ENCODE assay signal across 31 cellular contexts in genomic region chr2:187354653-187355052, GRCh38.
"Had no signal": no experiment of that assay in that cellular context is flagged by ENCODE, and none has a peak within 500 bp of the region (broad histone marks: within the 10 kb centered on the region; RNA-seq: fewer than 3 reads in every experiment).

No MANE protein-coding gene starts in this region.

- H3K4me3 Mint-ChIP-seq: activated CD4-positive, alpha-beta memory T cell treated with anti-CD3 and anti-CD28 coated beads, Interleukin-2, amount 10 ng/mL, durations not matched to agents 7 days and 5 days; activated CD4-positive, alpha-beta T cell treated with anti-CD3 and anti-CD28 coated beads, Interleukin-2, amount 10 ng/mL, durations not matched to agents 7 days and 5 days; activated naive CD4-positive, alpha-beta T cell treated with anti-CD3 and anti-CD28 coated beads for 36 hours; activated naive CD4-positive, alpha-beta T cell treated with anti-CD3 and anti-CD28 coated beads, Interleukin-2, amount 50 U/mL, for 24 hours; activated naive CD8-positive, alpha-beta T cell treated with anti-CD3 and anti-CD28 coated beads for 36 hours; activated naive CD8-positive, alpha-beta T cell treated with anti-CD3 and anti-CD28 coated beads, Interleukin-2, amount 50 U/mL, for 24 hours; activated T-cell treated with anti-CD3 and anti-CD28 coated beads, Interleukin-2, amount 50 U/mL, for 24 hours; activated T-helper 17 cell treated with anti-CD3 and anti-CD28 coated beads, Interleukin-2, amount 50 U/mL, for 72 hours; brain; endodermal cell; WTC11 had no signal

- H3K27ac Mint-ChIP-seq: activated CD4-positive, alpha-beta memory T cell treated with anti-CD3 and anti-CD28 coated beads, Interleukin-2, amount 10 ng/mL, durations not matched to agents 7 days and 5 days; activated CD4-positive, alpha-beta T cell treated with anti-CD3 and anti-CD28 coated beads, Interleukin-2, amount 10 ng/mL, durations not matched to agents 7 days and 5 days; activated naive CD4-positive, alpha-beta T cell treated with anti-CD3 and anti-CD28 coated beads for 36 hours; activated naive CD4-positive, alpha-beta T cell treated with anti-CD3 and anti-CD28 coated beads, Interleukin-2, amount 50 U/mL, for 24 hours; activated naive CD8-positive, alpha-beta T cell treated with anti-CD3 and anti-CD28 coated beads for 36 hours; activated naive CD8-positive, alpha-beta T cell treated with anti-CD3 and anti-CD28 coated beads, Interleukin-2, amount 50 U/mL, for 24 hours; activated T-cell treated with anti-CD3 and anti-CD28 coated beads, Interleukin-2, amount 50 U/mL, for 24 hours; activated T-helper 17 cell treated with anti-CD3 and anti-CD28 coated beads, Interleukin-2, amount 50 U/mL, for 72 hours; brain; endodermal cell; WTC11 had no signal

- H3K4me1 ChIP-seq: adrenal gland, breast epithelium, colonic mucosa had no signal

- H3K4me1 Mint-ChIP-seq: activated CD4-positive, alpha-beta memory T cell treated with anti-CD3 and anti-CD28 coated beads, Interleukin-2, amount 10 ng/mL, durations not matched to agents 7 days and 5 days; activated naive CD4-positive, alpha-beta T cell treated with anti-CD3 and anti-CD28 coated beads, Interleukin-2, amount 50 U/mL, for 24 hours; activated naive CD8-positive, alpha-beta T cell treated with anti-CD3 and anti-CD28 coated beads for 36 hours; activated naive CD8-positive, alpha-beta T cell treated with anti-CD3 and anti-CD28 coated beads, Interleukin-2, amount 50 U/mL, for 24 hours; activated T-helper 17 cell treated with anti-CD3 and anti-CD28 coated beads, Interleukin-2, amount 50 U/mL, for 72 hours; endodermal cell had no signal

- DNase-seq: activated CD4-positive, alpha-beta memory T cell treated with anti-CD3 and anti-CD28 coated beads, Interleukin-2, amount 10 ng/mL, durations not matched to agents 7 days and 5 days; activated CD4-positive, alpha-beta T cell treated with anti-CD3 and anti-CD28 coated beads for 1 hour; activated CD4-positive, alpha-beta T cell treated with anti-CD3 and anti-CD28 coated beads for 4 hours; activated CD4-positive, alpha-beta T cell treated with anti-CD3 and anti-CD28 coated beads, Interleukin-2, amount 10 ng/mL, durations not matched to agents 7 days and 5 days; activated CD4-positive, alpha-beta T cell treated with anti-CD3 and anti-CD28 coated beads, Interleukin-2, amount 50 U/mL, for 4 hours; activated CD8-positive, alpha-beta memory T cell treated with anti-CD3 and anti-CD28 coated beads, Interleukin-2, amount 50 U/mL, for 48 hours; activated effector memory CD4-positive, alpha-beta T cell treated with anti-CD3 and anti-CD28 coated beads, Interleukin-2, amount 50 U/mL, for 16 hours; activated naive CD4-positive, alpha-beta T cell treated with anti-CD3 and anti-CD28 coated beads for 36 hours; activated naive CD8-positive, alpha-beta T cell treated with anti-CD3 and anti-CD28 coated beads for 36 hours; activated naive CD8-positive, alpha-beta T cell treated with anti-CD3 and anti-CD28 coated beads, Interleukin-2, amount 50 U/mL, for 24 hours; activated T-cell treated with anti-CD3 and anti-CD28 coated beads for 4 hours; activated T-cell treated with anti-CD3 and anti-CD28 coated beads, Interleukin-2, amount 50 U/mL, for 24 hours; adrenal gland; central memory CD4-positive, alpha-beta T cell; cerebellar nuclear complex; colonic mucosa; dorsolateral prefrontal cortex; effector memory CD4-positive, alpha-beta T cell; endodermal cell; foreskin fibroblast; head of caudate nucleus; hippocampal formation; T-helper 2 cell had no signal

- H3K9me3 Mint-ChIP-seq: activated CD4-positive, alpha-beta T cell treated with anti-CD3 and anti-CD28 coated beads, Interleukin-2, amount 10 ng/mL, durations not matched to agents 7 days and 5 days; activated naive CD4-positive, alpha-beta T cell treated with anti-CD3 and anti-CD28 coated beads for 36 hours; activated naive CD4-positive, alpha-beta T cell treated with anti-CD3 and anti-CD28 coated beads, Interleukin-2, amount 50 U/mL, for 24 hours; activated naive CD8-positive, alpha-beta T cell treated with anti-CD3 and anti-CD28 coated beads for 36 hours; activated naive CD8-positive, alpha-beta T cell treated with anti-CD3 and anti-CD28 coated beads, Interleukin-2, amount 50 U/mL, for 24 hours; activated T-cell treated with anti-CD3 and anti-CD28 coated beads, Interleukin-2, amount 50 U/mL, for 24 hours; activated T-helper 17 cell treated with anti-CD3 and anti-CD28 coated beads, Interleukin-2, amount 50 U/mL, for 72 hours; endodermal cell; WTC11 had no signal

- ATAC-seq: activated naive CD8-positive, alpha-beta T cell treated with anti-CD3 and anti-CD28 coated beads, Interleukin-2, amount 50 U/mL, for 24 hours; activated T-helper 17 cell treated with anti-CD3 and anti-CD28 coated beads, Interleukin-2, amount 50 U/mL, for 72 hours; esophagus mucosa; WTC11 had no signal

- H3K27me3 Mint-ChIP-seq: activated CD4-positive, alpha-beta memory T cell treated with anti-CD3 and anti-CD28 coated beads, Interleukin-2, amount 10 ng/mL, durations not matched to agents 7 days and 5 days; activated CD4-positive, alpha-beta T cell treated with anti-CD3 and anti-CD28 coated beads, Interleukin-2, amount 10 ng/mL, durations not matched to agents 7 days and 5 days; activated naive CD4-positive, alpha-beta T cell treated with anti-CD3 and anti-CD28 coated beads, Interleukin-2, amount 50 U/mL, for 24 hours; activated naive CD8-positive, alpha-beta T cell treated with anti-CD3 and anti-CD28 coated beads for 36 hours; activated naive CD8-positive, alpha-beta T cell treated with anti-CD3 and anti-CD28 coated beads, Interleukin-2, amount 50 U/mL, for 24 hours; activated T-cell treated with anti-CD3 and anti-CD28 coated beads, Interleukin-2, amount 50 U/mL, for 24 hours; activated T-helper 17 cell treated with anti-CD3 and anti-CD28 coated beads, Interleukin-2, amount 50 U/mL, for 72 hours; brain had no signal

- H3K9me3 ChIP-seq: adrenal gland, ascending aorta, breast epithelium, colonic mucosa had no signal

- H3K4me3 ChIP-seq: adrenal gland, ascending aorta, breast epithelium, cardiac muscle cell, colonic mucosa, dorsolateral prefrontal cortex had no signal

- H3K36me3 ChIP-seq: adrenal gland, ascending aorta, breast epithelium, cardiac muscle cell, colonic mucosa had no signal

- H3K36me3 Mint-ChIP-seq: activated naive CD4-positive, alpha-beta T cell treated with anti-CD3 and anti-CD28 coated beads, Interleukin-2, amount 50 U/mL, for 24 hours; activated naive CD8-positive, alpha-beta T cell treated with anti-CD3 and anti-CD28 coated beads for 36 hours; WTC11 had no signal

- H3K27me3 ChIP-seq: adrenal gland, ascending aorta, breast epithelium, cardiac muscle cell, colonic mucosa, dorsolateral prefrontal cortex had no signal
